10 cellular contexts compared by ENCODE assay signal in genomic region chr2:109351164-109351756, GRCh38.
DNase-seq lines count a peak whose midpoint lies in the region; ATAC-seq and TF ChIP-seq lines count a peak whose summit lies in the region.
"Had no signal": no experiment of that assay in that cellular context is flagged by ENCODE, and none has a peak within 500 bp of the region (broad histone marks: within the 10 kb centered on the region; RNA-seq: fewer than 3 reads in every experiment).

No MANE protein-coding gene starts in this region.

- peaks cover 21% of the 10 kb centered on the region for H3K36me3 ChIP-seq in skeletal muscle satellite cell (ENCODE audit: insufficient read depth, low read length)

- H3K4me1 ChIP-seq in skeletal muscle satellite cell (ENCODE audit: control insufficient read depth, insufficient read depth, low read length): peaks cover 31% of the 10 kb centered on the region

- POLR2A ChIA-PET in RWPE1 (lab: Yijun Ruan, JAX; ENCODE audit: low non-redundant PET): no interaction called here

- peaks cover 29 to 32% of the 10 kb centered on the region in 2 donors for H3K4me1 Mint-ChIP-seq in natural killer cell

- no peak overlapping the region for H3K27ac Mint-ChIP-seq in natural killer cell

- no peaks in the 10 kb centered on the region for H3K27me3 ChIP-seq in skeletal muscle satellite cell (ENCODE audit: control insufficient read depth, insufficient read depth, low read length)

- peak overlapping the region; percentile 35 for H3K4me2 ChIP-seq in skeletal muscle satellite cell (ENCODE audit: low read length)

- peak overlapping the region; percentile 51 for H3K9ac ChIP-seq in skeletal muscle satellite cell (ENCODE audit: low read depth, low read length)

- peak overlapping the region; percentile 73 for H3K27ac ChIP-seq in RWPE1
- H3K27ac ChIP-seq: 22Rv1 had no signal

- peak; percentile 67 for DNase-seq in DMS 273 (lab: John Stamatoyannopoulos, UW; ENCODE audit: unreplicated experiment)
- DNase-seq in DMS 273 treated with DMSO at 0.1 percent for 48 hours (lab: John Stamatoyannopoulos, UW): no peak
- DNase-seq in RWPE1 (ENCODE audit: low spot score): peak; percentile 31
- DNase-seq in fibroblast of mammary gland (ENCODE audit: low read depth): peak; percentile 89
- no peak for DNase-seq in COLO829 (ENCODE audit: low spot score)
- DNase-seq in natural killer cell: no peak
- DNase-seq in left lobe of liver (ENCODE audit: low spot score): no peak
- DNase-seq: NCI-H1436 had no signal

- H3K4me3 Mint-ChIP-seq in natural killer cell: no peak overlapping the region

- TF ChIP-seq CTCF in RWPE1 (conservative IDR thresholded peaks at IDR 0.05; ENCODE audit: low read depth): no peak
- no peak for TF ChIP-seq CTCF in fibroblast of mammary gland (conservative IDR thresholded peaks at IDR 0.05; ENCODE audit: control insufficient read depth, insufficient read depth, low read depth, low read length)
- no peak for TF ChIP-seq CTCF in natural killer cell (IDR thresholded peaks at IDR 0.05)

- no peaks in the 10 kb centered on the region for H3K9me3 Mint-ChIP-seq in natural killer cell

- no peak for ATAC-seq in natural killer cell
- no peak for ATAC-seq in left lobe of liver

- H3K27me3 Mint-ChIP-seq in natural killer cell (ENCODE audit: low read depth in 2 of 2): no peaks in the 10 kb centered on the region

- no peaks in the 10 kb centered on the region for H3K9me3 ChIP-seq in skeletal muscle satellite cell (replicated peaks; ENCODE audit: low read length)

- no peak overlapping the region for H3K4me3 ChIP-seq in fibroblast of mammary gland (ENCODE audit: control insufficient read depth, low read depth, low read length)
- H3K4me3 ChIP-seq in skeletal muscle satellite cell (ENCODE audit: low read length): peak overlapping the region; percentile 15

- CTCF ChIA-PET in RWPE1 (lab: Yijun Ruan, JAX): no interaction called here

- no peaks in the 10 kb centered on the region for H3K36me3 Mint-ChIP-seq in natural killer cell

- intact Hi-C loops in natural killer cell (cut with micrococcal nuclease): no loop called here

Comparison
In these comparisons a context has a peak if more than half of its experiments do, and no peak if none do; other contexts are left out.
1. DNase-seq: peak in DMS 273 (single experiment), RWPE1 (single experiment) and fibroblast of mammary gland (single experiment); none in DMS 273 treated with DMSO at 0.1 percent for 48 hours (single experiment), COLO829 (single experiment), natural killer cell (single experiment) and left lobe of liver (single experiment).